In genomic region chr10:79627075-79627474, GRCh38 we compare ENCODE assay signal across 29 cellular contexts. TPM values are rescaled to one million over a fixed set of nuclear protein-coding genes. Genes with fewer than 3 reads are reported as not detected.
"Had no signal": no experiment of that assay in that cellular context is flagged by ENCODE, and none has a peak within 500 bp of the region (broad histone marks: within the 10 kb centered on the region; RNA-seq: fewer than 3 reads in every experiment).

No MANE protein-coding gene starts in this region.

- H3K4me3 Mint-ChIP-seq: activated CD4-positive, alpha-beta memory T cell treated with anti-CD3 and anti-CD28 coated beads for 36 hours; activated CD4-positive, alpha-beta T cell treated with anti-CD3 and anti-CD28 coated beads, Interleukin-2, amount 10 ng/mL, durations not matched to agents 7 days and 5 days; activated naive CD8-positive, alpha-beta T cell treated with anti-CD3 and anti-CD28 coated beads, Interleukin-2, amount 50 U/mL, for 24 hours; activated T-cell treated with anti-CD3 and anti-CD28 coated beads, Interleukin-2, amount 50 U/mL, for 4 hours; central memory CD8-positive, alpha-beta T cell; T-cell had no signal

- H3K9me3 ChIP-seq: body of pancreas had no signal

- H3K36me3 Mint-ChIP-seq: activated CD4-positive, alpha-beta memory T cell treated with anti-CD3 and anti-CD28 coated beads for 36 hours; activated naive CD4-positive, alpha-beta T cell treated with anti-CD3 and anti-CD28 coated beads, Interleukin-2, amount 50 U/mL, for 72 hours; T-cell had no signal

- H3K27me3 ChIP-seq: ascending aorta, body of pancreas had no signal

- H3K27ac Mint-ChIP-seq: activated CD4-positive, alpha-beta memory T cell treated with anti-CD3 and anti-CD28 coated beads for 36 hours; activated CD4-positive, alpha-beta T cell treated with anti-CD3 and anti-CD28 coated beads, Interleukin-2, amount 10 ng/mL, durations not matched to agents 7 days and 5 days; activated naive CD4-positive, alpha-beta T cell treated with anti-CD3 and anti-CD28 coated beads, Interleukin-2, amount 50 U/mL, for 72 hours; activated naive CD8-positive, alpha-beta T cell treated with anti-CD3 and anti-CD28 coated beads, Interleukin-2, amount 50 U/mL, for 24 hours; T-cell had no signal

- H3K9me3 Mint-ChIP-seq: central memory CD8-positive, alpha-beta T cell had no signal

- H3K36me3 ChIP-seq: ascending aorta, MG63 had no signal

- H3K4me3 ChIP-seq: ascending aorta, body of pancreas, MG63 had no signal

- ATAC-seq: activated naive CD4-positive, alpha-beta T cell treated with anti-CD3 and anti-CD28 coated beads, Interleukin-2, amount 50 U/mL, for 72 hours; activated naive CD8-positive, alpha-beta T cell treated with anti-CD3 and anti-CD28 coated beads, Interleukin-2, amount 50 U/mL, for 24 hours; activated T-cell treated with anti-CD3 and anti-CD28 coated beads, Interleukin-2, amount 50 U/mL, for 4 hours; body of pancreas; PC-3; T-cell had no signal

- H3K4me1 Mint-ChIP-seq: activated CD4-positive, alpha-beta T cell treated with anti-CD3 and anti-CD28 coated beads, Interleukin-2, amount 10 ng/mL, durations not matched to agents 7 days and 5 days; activated naive CD8-positive, alpha-beta T cell treated with anti-CD3 and anti-CD28 coated beads, Interleukin-2, amount 50 U/mL, for 24 hours; central memory CD8-positive, alpha-beta T cell; T-cell had no signal

- H3K4me1 ChIP-seq: ascending aorta, body of pancreas had no signal

- H3K27ac ChIP-seq: ascending aorta, body of pancreas, VCaP had no signal

- DNase-seq: activated CD4-positive, alpha-beta memory T cell treated with anti-CD3 and anti-CD28 coated beads for 36 hours; activated CD4-positive, alpha-beta T cell treated with anti-CD3 and anti-CD28 coated beads, Interleukin-2, amount 10 ng/mL, durations not matched to agents 7 days and 5 days; activated CD4-positive, CD25-positive, alpha-beta regulatory T cell; activated CD8-positive, alpha-beta memory T cell treated with anti-CD3 and anti-CD28 coated beads for 24 hours; activated effector memory CD4-positive, alpha-beta T cell treated with anti-CD3 and anti-CD28 coated beads, Interleukin-2, amount 50 U/mL, for 16 hours; activated naive CD4-positive, alpha-beta T cell treated with Interleukin-2 at 50 U/mL for 16 hours; activated naive CD8-positive, alpha-beta T cell treated with anti-CD3 and anti-CD28 coated beads, Interleukin-2, amount 50 U/mL, for 24 hours; activated T-cell treated with anti-CD3 and anti-CD28 coated beads, Interleukin-2, amount 50 U/mL, for 4 hours; amniotic stem cell; body of pancreas; MG63; MV-4-11; NCI-H1105; NCI-H1436; NCI-H1694 treated with DMSO at 0.1 percent for 48 hours; NCI-H2081 treated with DMSO at 0.1 percent for 48 hours; NCI-H2171 treated with DMSO at 0.1 percent for 48 hours; NCI-H226; NCI-H524 treated with DMSO at 0.1 percent for 48 hours; PC-3; SIG-M5; T-cell; T-helper 2 cell; T1000 had no signal

RNA-seq across cellular contexts. Expression of gene SFTPA1, which starts 16.3 kb away (rescaled TPM):
- total RNA-seq: activated CD4-positive, alpha-beta memory T cell treated with anti-CD3 and anti-CD28 coated beads for 36 hours; activated CD4-positive, alpha-beta T cell treated with anti-CD3 and anti-CD28 coated beads, Interleukin-2, amount 10 ng/mL, durations not matched to agents 7 days and 5 days; activated naive CD4-positive, alpha-beta T cell treated with anti-CD3 and anti-CD28 coated beads, Interleukin-2, amount 50 U/mL, for 72 hours; ascending aorta; PC-3; RPMI7951 had no signal
